ENCODE assay signal across 12 cellular contexts in genomic region chr13:41547253-41548000, GRCh38.
A peak's percentile ranks its signal among the peaks of the same experiment; 100 is the strongest.
DNase-seq lines count a peak whose midpoint lies in the region; ATAC-seq and TF ChIP-seq lines count a peak whose summit lies in the region.
"Had no signal": no experiment of that assay in that cellular context is flagged by ENCODE, and none has a peak within 500 bp of the region (broad histone marks: within the 10 kb centered on the region; RNA-seq: fewer than 3 reads in every experiment).

No MANE protein-coding gene starts in this region.

- H3K36me3 Mint-ChIP-seq in CD8-positive, alpha-beta T cell, result no peaks in the 10 kb centered on the region
- H3K36me3 Mint-ChIP-seq: immature natural killer cell had no signal

- H3K4me3 Mint-ChIP-seq in CD8-positive, alpha-beta T cell, result no peak overlapping the region
- H3K4me3 Mint-ChIP-seq: immature natural killer cell had no signal

- H3K27ac ChIP-seq in stomach smooth muscle (ENCODE audit: low read length), result peak overlapping the region; percentile 6
- no peak overlapping the region for H3K27ac ChIP-seq in CD8-positive, alpha-beta T cell (ENCODE audit: low read depth, low read length)

- no peak for TF ChIP-seq CTCF in epithelial cell of esophagus (IDR thresholded peaks at IDR 0.05; ENCODE audit: insufficient read depth, low read depth, low read length, missing control alignments)
- TF ChIP-seq CTCF in CD8-positive, alpha-beta T cell (IDR thresholded peaks at IDR 0.05), result no peak

- no peaks in the 10 kb centered on the region for H3K27me3 Mint-ChIP-seq in CD8-positive, alpha-beta T cell (ENCODE audit: low read depth)

- CTCF ChIA-PET in CD8-positive, alpha-beta T cell (lab: Charles Lee), result no interaction called here

- no peaks in the 10 kb centered on the region for H3K9me3 Mint-ChIP-seq in CD8-positive, alpha-beta T cell
- H3K9me3 Mint-ChIP-seq: immature natural killer cell had no signal

- H3K4me3 ChIP-seq in epithelial cell of esophagus (ENCODE audit: low read length) (no peak overlapping the region), stomach smooth muscle (ENCODE audit: low read length in 2 of 2) (no peak overlapping the region)
- no peak overlapping the region for H3K4me3 ChIP-seq in CD8-positive, alpha-beta T cell (ENCODE audit: low read depth, low read length)

- no peaks in the 10 kb centered on the region for H3K9me3 ChIP-seq in stomach smooth muscle (ENCODE audit: control insufficient read depth in 2 of 2, low read length in 2 of 2)
- H3K9me3 ChIP-seq in CD8-positive, alpha-beta T cell (ENCODE audit: low read length), result no peaks in the 10 kb centered on the region

- no peaks in the 10 kb centered on the region for H3K4me1 Mint-ChIP-seq in CD8-positive, alpha-beta T cell (ENCODE audit: low read depth)
- H3K4me1 Mint-ChIP-seq: immature natural killer cell had no signal

- H3K9ac ChIP-seq in stomach smooth muscle (ENCODE audit: low read length in 2 of 2), result no peak overlapping the region

- no peak for ATAC-seq in CD8-positive, alpha-beta T cell
- no peak for ATAC-seq in GM19397 (IDR thresholded peaks at IDR 0.05; ENCODE audit: unreplicated experiment)

- peaks cover 0 to 2% of the 10 kb centered on the region in 2 donors for H3K27me3 ChIP-seq in stomach smooth muscle (ENCODE audit: control insufficient read depth in 1 of 2, insufficient read depth in 2 of 2, low read length in 2 of 2)
- no peaks in the 10 kb centered on the region for H3K27me3 ChIP-seq in CD8-positive, alpha-beta T cell (ENCODE audit: insufficient read depth, low read length)

- intact Hi-C loops in CD8-positive, alpha-beta T cell (cut with DNase I, micrococcal nuclease), result no loop called here

- POLR2A ChIA-PET in CD8-positive, alpha-beta T cell (lab: Charles Lee), result no interaction called here

- DNase-seq in RPMI7951 (ENCODE audit: low read depth) (peak; percentile 50), epithelial cell of esophagus (ENCODE audit: low read depth) (peak; percentile 53), midbrain (lab: John Stamatoyannopoulos, UW) (peak; percentile 96), germinal center (ENCODE audit: low spot score) (no peak), COLO668 (lab: John Stamatoyannopoulos, UW; ENCODE audit: unreplicated experiment) (no peak)
- DNase-seq in CD8-positive, alpha-beta T cell, result no peak
- DNase-seq: GOT3, immature natural killer cell, NCI-H1105 treated with DMSO at 0.1 percent for 48 hours, SHP77 treated with DMSO at 0.1 percent for 48 hours had no signal

- H3K36me3 ChIP-seq in stomach smooth muscle (ENCODE audit: control insufficient read depth in 2 of 2, insufficient read depth in 2 of 2, low read length in 2 of 2), result no peaks in the 10 kb centered on the region
- no peaks in the 10 kb centered on the region for H3K36me3 ChIP-seq in CD8-positive, alpha-beta T cell (ENCODE audit: insufficient read depth, low read length)

- peaks cover 11% of the 10 kb centered on the region for H3K4me1 ChIP-seq in stomach smooth muscle (ENCODE audit: control insufficient read depth, insufficient read depth, low read length)
- H3K4me1 ChIP-seq in CD8-positive, alpha-beta T cell (ENCODE audit: insufficient read depth, low read length), result no peaks in the 10 kb centered on the region

- H3K27ac Mint-ChIP-seq in CD8-positive, alpha-beta T cell, result no peak overlapping the region

Comparison
In these comparisons a context has a peak if more than half of its experiments do, and no peak if none do; other contexts are left out.
1. DNase-seq: peak in RPMI7951 (single experiment), epithelial cell of esophagus (single experiment) and midbrain (single experiment); none in CD8-positive, alpha-beta T cell (0 of 7), germinal center (single experiment) and COLO668 (single experiment).